ENCODE assay signal across 9 cellular contexts in genomic region chrX:40402771-40403533, GRCh38.
DNase-seq lines count a peak whose midpoint lies in the region; ATAC-seq and TF ChIP-seq lines count a peak whose summit lies in the region.
"Had no signal": no experiment of that assay in that cellular context is flagged by ENCODE, and none has a peak within 500 bp of the region (broad histone marks: within the 10 kb centered on the region; RNA-seq: fewer than 3 reads in every experiment).

No MANE protein-coding gene starts in this region.

- peaks cover 4% of the 10 kb centered on the region for H3K27me3 Mint-ChIP-seq in osteocyte (ENCODE audit: unreplicated experiment)

- no peak for TF ChIP-seq CTCF in osteocyte (IDR thresholded peaks at IDR 0.05)

- H3K36me3 Mint-ChIP-seq in osteocyte (ENCODE audit: unreplicated experiment), result no peaks in the 10 kb centered on the region

- no peaks in the 10 kb centered on the region for H3K4me1 Mint-ChIP-seq in osteocyte (ENCODE audit: unreplicated experiment)

- peak; percentile 17 for DNase-seq in activated CD4-positive, alpha-beta T cell treated with anti-CD3 and anti-CD28 coated beads for 48 hours
- no peak for DNase-seq in activated CD4-positive, alpha-beta T cell treated with anti-CD3 and anti-CD28 coated beads, Interleukin-2, amount 50 U/mL, for 48 hours
- peak; percentile 36 to 74 for DNase-seq in NCI-H446 (lab: John Stamatoyannopoulos, UW)
- peak; percentile 6 for DNase-seq in fibroblast of the conjunctiva (ENCODE audit: low read depth)
- DNase-seq in stromal cell of bone marrow (ENCODE audit: low read depth), result peak; percentile 33
- DNase-seq in osteocyte (ENCODE audit: extremely low spot score, unreplicated experiment), result no peak
- no peak for DNase-seq in NCI-H748 treated with DMSO at 0.1 percent for 48 hours (lab: John Stamatoyannopoulos, UW)
- DNase-seq: NCI-H526 treated with DMSO at 0.1 percent for 48 hours had no signal

- H3K27ac Mint-ChIP-seq in osteocyte (ENCODE audit: unreplicated experiment), result no peak overlapping the region

- ATAC-seq in GM19452 (IDR thresholded peaks at IDR 0.05; ENCODE audit: unreplicated experiment), result no peak

- H3K9me3 Mint-ChIP-seq in osteocyte (ENCODE audit: unreplicated experiment), result peaks cover 2% of the 10 kb centered on the region

- no peak overlapping the region for H3K4me3 Mint-ChIP-seq in osteocyte (ENCODE audit: unreplicated experiment)

Comparison
In these comparisons a context has a peak if more than half of its experiments do, and no peak if none do; other contexts are left out.
1. DNase-seq: peak in activated CD4-positive, alpha-beta T cell treated with anti-CD3 and anti-CD28 coated beads for 48 hours (single experiment), NCI-H446 (2 of 2), fibroblast of the conjunctiva (single experiment) and stromal cell of bone marrow (single experiment); none in activated CD4-positive, alpha-beta T cell treated with anti-CD3 and anti-CD28 coated beads, Interleukin-2, amount 50 U/mL, for 48 hours (0 of 2), osteocyte (single experiment) and NCI-H748 treated with DMSO at 0.1 percent for 48 hours (single experiment).